Comparison of ENCODE assay signal across 24 cellular contexts in genomic region chr11:125055107-125055715, GRCh38.
"Had no signal": no experiment of that assay in that cellular context is flagged by ENCODE, and none has a peak within 500 bp of the region (broad histone marks: within the 10 kb centered on the region; RNA-seq: fewer than 3 reads in every experiment).

No MANE protein-coding gene starts in this region.

- H3K4me1 Mint-ChIP-seq: activated naive CD4-positive, alpha-beta T cell treated with anti-CD3 and anti-CD28 coated beads, Interleukin-2, amount 50 U/mL, for 24 hours; central memory CD8-positive, alpha-beta T cell; neural progenitor cell had no signal

- H3K27ac ChIP-seq: brain microvascular endothelial cell, heart left ventricle, lower lobe of right lung, neural progenitor cell, spleen, thoracic aorta, vagina, WERI-Rb-1 had no signal

- DNase-seq: activated CD4-positive, alpha-beta T cell treated with anti-CD3 and anti-CD28 coated beads, Interleukin-2, amount 50 U/mL, for 1 hour; activated CD4-positive, CD25-positive, alpha-beta regulatory T cell treated with anti-CD3 and anti-CD28 coated beads, Interleukin-2, amount 50 U/mL, for 72 hours; activated gamma-delta T cell treated with Interleukin-2 at 50 U/mL for 16 hours; activated T-cell treated with anti-CD3 and anti-CD28 coated beads, Interleukin-2, amount 50 U/mL, for 1 hour; aorta; brain microvascular endothelial cell; effector memory CD8-positive, alpha-beta T cell; heart left ventricle; kidney; lower lobe of right lung; naive thymus-derived CD4-positive, alpha-beta T cell; spleen; stimulated activated CD4-positive, alpha-beta T cell treated with anti-CD3 and anti-CD28 coated beads, Interleukin-4, amount 100 ng/mL, for 1 hour; stimulated activated naive CD4-positive, alpha-beta T cell; WERI-Rb-1 had no signal

- H3K36me3 Mint-ChIP-seq: activated naive CD4-positive, alpha-beta T cell treated with anti-CD3 and anti-CD28 coated beads, Interleukin-2, amount 50 U/mL, for 24 hours; neural progenitor cell; type B pancreatic cell had no signal

- H3K36me3 ChIP-seq: brain microvascular endothelial cell, heart left ventricle, lower lobe of right lung, neural progenitor cell, spleen, thoracic aorta, vagina, WERI-Rb-1 had no signal

- H3K27me3 ChIP-seq: brain microvascular endothelial cell, heart left ventricle, spleen, vagina had no signal

- H3K4me3 Mint-ChIP-seq: activated naive CD4-positive, alpha-beta T cell treated with anti-CD3 and anti-CD28 coated beads, Interleukin-2, amount 50 U/mL, for 24 hours; central memory CD8-positive, alpha-beta T cell; effector memory CD8-positive, alpha-beta T cell; naive thymus-derived CD4-positive, alpha-beta T cell; neural progenitor cell; type B pancreatic cell had no signal

- H2AFZ ChIP-seq: neural progenitor cell had no signal

- FAIRE-seq: colon, endothelial cell of umbilical vein, kidney had no signal

- H3K27ac Mint-ChIP-seq: activated naive CD4-positive, alpha-beta T cell treated with anti-CD3 and anti-CD28 coated beads, Interleukin-2, amount 50 U/mL, for 24 hours; effector memory CD8-positive, alpha-beta T cell; naive thymus-derived CD4-positive, alpha-beta T cell; neural progenitor cell; type B pancreatic cell had no signal

- H3K9me3 Mint-ChIP-seq: activated naive CD4-positive, alpha-beta T cell treated with anti-CD3 and anti-CD28 coated beads, Interleukin-2, amount 50 U/mL, for 24 hours; central memory CD8-positive, alpha-beta T cell; effector memory CD8-positive, alpha-beta T cell; neural progenitor cell; type B pancreatic cell had no signal

- H3K9ac ChIP-seq: neural progenitor cell had no signal

- H3K27me3 Mint-ChIP-seq: central memory CD8-positive, alpha-beta T cell; effector memory CD8-positive, alpha-beta T cell had no signal

- H3K9me3 ChIP-seq: lower lobe of right lung, thoracic aorta, vagina had no signal

- H3K4me1 ChIP-seq: heart left ventricle, lower lobe of right lung, spleen, vagina had no signal

- ATAC-seq: effector memory CD8-positive, alpha-beta T cell; heart left ventricle; left lobe of liver; lower lobe of right lung; naive thymus-derived CD4-positive, alpha-beta T cell had no signal

- H3K4me3 ChIP-seq: heart left ventricle, lower lobe of right lung, neural progenitor cell, spleen, thoracic aorta, vagina had no signal

- H3K4me2 ChIP-seq: neural progenitor cell had no signal
